Comparison of ENCODE assay signal across 7 cellular contexts in genomic region chr6:30555428-30556005, GRCh38. TPM values are rescaled to one million over a fixed set of nuclear protein-coding genes. Genes with fewer than 3 reads are reported as not detected.
DNase-seq lines count a peak whose midpoint lies in the region; ATAC-seq and TF ChIP-seq lines count a peak whose summit lies in the region.

No MANE protein-coding gene starts in this region.

- H2AK5ac ChIP-seq in trophoblast cell (ENCODE audit: low read length): no peak overlapping the region

- DNase-seq in GM06990 (ENCODE audit: extremely low read depth, insufficient read length) (no peak), amniotic epithelial cell (ENCODE audit: low read depth) (peak; percentile 20), left ventricle myocardium inferior (peak; percentile 53), trophoblast cell (peak in 1 of 2 donors; percentile 30), NCI-H524 (lab: John Stamatoyannopoulos, UW) (no peak)
- no peak for DNase-seq in Jurkat, Clone E6-1 (ENCODE audit: low read depth, low spot score)

- H3K4me1 ChIP-seq in left ventricle myocardium inferior (peaks cover 50% of the 10 kb centered on the region), trophoblast cell (ENCODE audit: control insufficient read depth in 1 of 2, insufficient read depth in 2 of 2, low read length in 2 of 2) (peaks cover 4 to 10% of the 10 kb centered on the region in 2 experiments)

- no peak for ATAC-seq in GM18867 (IDR thresholded peaks at IDR 0.05; ENCODE audit: unreplicated experiment)

- peak overlapping the region; percentile 49 for H3K4ac ChIP-seq in trophoblast cell (ENCODE audit: low read depth, low read length)

- peak overlapping the region; percentile 99 for H3K4me3 ChIP-seq in GM06990 (replicated peaks; ENCODE audit: low read depth, low read length)
- H3K4me3 ChIP-seq in Jurkat, Clone E6-1 (ENCODE audit: low read length): peak overlapping the region; percentile 92
- H3K4me3 ChIP-seq in left ventricle myocardium inferior: peak overlapping the region; percentile 90
- H3K4me3 ChIP-seq in trophoblast cell (ENCODE audit: low read depth, low read length): peak overlapping the region; percentile 96

- no peaks in the 10 kb centered on the region for H3K9me3 ChIP-seq in left ventricle myocardium inferior (replicated peaks)
- peaks cover 2% of the 10 kb centered on the region for H3K9me3 ChIP-seq in trophoblast cell (ENCODE audit: insufficient read depth, low read depth, low read length)

- no peak for TF ChIP-seq CTCF in GM06990 (IDR thresholded peaks at IDR 0.05; ENCODE audit: insufficient read depth, low read length, poor library complexity, severe bottlenecking)
- no peak for TF ChIP-seq CTCF in left ventricle myocardium inferior (IDR thresholded peaks at IDR 0.05; ENCODE audit: borderline replicate concordance)

- intact Hi-C loops in left ventricle myocardium inferior (cut with micrococcal nuclease): no loop called here

- peak overlapping the region; percentile 79 for H3K9ac ChIP-seq in trophoblast cell (ENCODE audit: low read length)

- H3K14ac ChIP-seq in trophoblast cell (ENCODE audit: low read length): peak overlapping the region; percentile 96

- H3K23ac ChIP-seq in trophoblast cell (ENCODE audit: low read length): no peak overlapping the region

- peak overlapping the region; percentile 93 for H2AFZ ChIP-seq in trophoblast cell (ENCODE audit: insufficient read depth, low read length, poor library complexity)

- H4K91ac ChIP-seq in trophoblast cell (ENCODE audit: low read depth, low read length): peak overlapping the region; percentile 95

- peak overlapping the region; percentile 55 for H4K12ac ChIP-seq in trophoblast cell (ENCODE audit: low read depth, low read length)

- no CpG with 5 or more reads among the region's 32 CpGs for WGBS in trophoblast cell (ENCODE audit: extremely low coverage, insufficient coverage, insufficient read length)

- peak overlapping the region; percentile 5 for H2BK120ac ChIP-seq in trophoblast cell (ENCODE audit: insufficient read depth, low read length, poor library complexity)

- H3K27me3 ChIP-seq in GM06990 (replicated peaks; ENCODE audit: control insufficient read depth, insufficient read depth, low read length) (no peaks in the 10 kb centered on the region), left ventricle myocardium inferior (ENCODE audit: low read depth) (no peaks in the 10 kb centered on the region), trophoblast cell (ENCODE audit: insufficient read depth, low read length) (no peaks in the 10 kb centered on the region)

- H3K4me2 ChIP-seq in trophoblast cell (ENCODE audit: low read length): peak overlapping the region; percentile 93

- no peak overlapping the region for H2BK12ac ChIP-seq in trophoblast cell (ENCODE audit: low read length)

- H2BK5ac ChIP-seq in trophoblast cell (ENCODE audit: low read depth, low read length, poor library complexity): peak overlapping the region; percentile 97

- peak overlapping the region; percentile 98 for H3K27ac ChIP-seq in left ventricle myocardium inferior (replicated peaks)
- peak overlapping the region; percentile 93 for H3K27ac ChIP-seq in trophoblast cell (ENCODE audit: low read depth, low read length)

- H3K79me2 ChIP-seq in trophoblast cell (ENCODE audit: control insufficient read depth, insufficient read depth, low read length, poor library complexity): peaks cover 10% of the 10 kb centered on the region

- H3K36me3 ChIP-seq in GM06990 (ENCODE audit: control insufficient read depth, insufficient read depth, low read length): peaks cover 13% of the 10 kb centered on the region
- H3K36me3 ChIP-seq in left ventricle myocardium inferior: peaks cover 38% of the 10 kb centered on the region
- H3K36me3 ChIP-seq in trophoblast cell (ENCODE audit: control insufficient read depth in 1 of 2, insufficient read depth in 2 of 2, low read length in 2 of 2): peaks cover 23 to 35% of the 10 kb centered on the region in 2 experiments

- H3K79me1 ChIP-seq in trophoblast cell (ENCODE audit: low read length): peaks cover 20% of the 10 kb centered on the region

- H4K8ac ChIP-seq in trophoblast cell (ENCODE audit: low read depth, low read length): peak overlapping the region; percentile 96

- H3K18ac ChIP-seq in trophoblast cell (ENCODE audit: low read length): peak overlapping the region; percentile 99

RNA-seq across cellular contexts. Expression of gene GNL1, which starts 0.8 kb away (rescaled TPM):
- 93.8 TPM for polyA plus RNA-seq in Jurkat, Clone E6-1 (2012; ENCODE audit: insufficient read depth, insufficient read length)
- total RNA-seq in left ventricle myocardium inferior: 18.3 TPM
- polyA plus RNA-seq in trophoblast cell (2013): 39.3 and 41.5 TPM in 2 replicates

RNA-seq across cellular contexts. Expression of gene PRR3, which starts 1.6 kb away (rescaled TPM):
- polyA plus RNA-seq in Jurkat, Clone E6-1 (2012; ENCODE audit: insufficient read depth, insufficient read length): 32.5 TPM
- 2.0 TPM for total RNA-seq in left ventricle myocardium inferior
- polyA plus RNA-seq in trophoblast cell (2013): 8.2 TPM in 2 replicates

RNA-seq across cellular contexts. Expression of gene ABCF1, which starts 15.7 kb away (rescaled TPM):
- polyA plus RNA-seq in Jurkat, Clone E6-1 (2012; ENCODE audit: insufficient read depth, insufficient read length): 71.5 TPM
- total RNA-seq in left ventricle myocardium inferior: 38.8 TPM
- polyA plus RNA-seq in trophoblast cell (2013): 67.5 and 68.9 TPM in 2 replicates

Comparison
In these comparisons a context has a peak if more than half of its experiments do, and no peak if none do; other contexts are left out.
1. DNase-seq: peak in amniotic epithelial cell (single experiment) and left ventricle myocardium inferior (single experiment); none in GM06990 (single experiment), Jurkat, Clone E6-1 (single experiment) and NCI-H524 (0 of 2).
2. Peak in every context shown above with its lines, with median percentiles within 50 percentile points of each other: H3K4me3 ChIP-seq.